In genomic region chr1:67214420-67215174, GRCh38 we compare ENCODE assay signal across 8 cellular contexts. TPM values are rescaled to one million over a fixed set of nuclear protein-coding genes. Genes with fewer than 3 reads are reported as not detected.
DNase-seq lines count a peak whose midpoint lies in the region; ATAC-seq and TF ChIP-seq lines count a peak whose summit lies in the region.

No MANE protein-coding gene starts in this region.

- TF ChIP-seq CTCF in activated CD8-positive, alpha-beta T cell treated with anti-CD3 and anti-CD28 coated beads for 36 hours (IDR thresholded peaks at IDR 0.05): peak; percentile 58
- peak; percentile 70 for TF ChIP-seq CTCF in glutamatergic neuron (IDR thresholded peaks at IDR 0.05; ENCODE audit: partially characterized antibody, unreplicated experiment)

- H3K4me3 Mint-ChIP-seq in activated CD8-positive, alpha-beta T cell treated with anti-CD3 and anti-CD28 coated beads for 36 hours: no peak overlapping the region
- H3K4me3 Mint-ChIP-seq in glutamatergic neuron (ENCODE audit: unreplicated experiment): no peak overlapping the region

- peak; percentile 39 for DNase-seq in NCI-H82 (lab: John Stamatoyannopoulos, UW)
- DNase-seq in NCI-H82 treated with DMSO at 0.1 percent for 48 hours (lab: John Stamatoyannopoulos, UW; ENCODE audit: unreplicated experiment): no peak
- peak; percentile 50 for DNase-seq in HT-29 (ENCODE audit: low spot score)
- DNase-seq in activated CD8-positive, alpha-beta T cell treated with anti-CD3 and anti-CD28 coated beads for 36 hours: peak; percentile 79
- DNase-seq in glutamatergic neuron: no peak
- DNase-seq in stimulated activated CD8-positive, alpha-beta memory T cell treated with anti-CD3 and anti-CD28 coated beads, Interleukin-12 subunit alpha, Interleukin-12 subunit beta, amount 100 ng/mL, for 1 hour (ENCODE audit: low read depth): peak; percentile 22
- DNase-seq in GOT3 (lab: John Stamatoyannopoulos, UW): no peak

- H3K4me1 Mint-ChIP-seq in activated CD8-positive, alpha-beta T cell treated with anti-CD3 and anti-CD28 coated beads for 36 hours (ENCODE audit: low read depth): peaks cover 39% of the 10 kb centered on the region
- H3K4me1 Mint-ChIP-seq in glutamatergic neuron (ENCODE audit: low read depth, unreplicated experiment): peaks cover 3% of the 10 kb centered on the region

- ATAC-seq in GM21515 (IDR thresholded peaks at IDR 0.05; ENCODE audit: unreplicated experiment): peak; percentile 82
- peak; percentile 26 for ATAC-seq in activated CD8-positive, alpha-beta T cell treated with anti-CD3 and anti-CD28 coated beads for 36 hours

- intact Hi-C loops in activated CD8-positive, alpha-beta T cell treated with anti-CD3 and anti-CD28 coated beads for 36 hours (cut with micrococcal nuclease): loop anchor here (5.0 to 10.0 kb wide), 3 partner anchors 67 to 288 kb away; no protein-coding TSS in a partner anchor

- H3K9me3 Mint-ChIP-seq in activated CD8-positive, alpha-beta T cell treated with anti-CD3 and anti-CD28 coated beads for 36 hours: no peaks in the 10 kb centered on the region
- no peaks in the 10 kb centered on the region for H3K9me3 Mint-ChIP-seq in glutamatergic neuron (ENCODE audit: unreplicated experiment)

- POLR2A ChIA-PET in activated CD8-positive, alpha-beta T cell treated with anti-CD3 and anti-CD28 coated beads for 36 hours (lab: Charles Lee): interaction anchor here (0.6 to 1.5 kb wide), 5 partner anchors 10 to 286 kb away, joined by 3 to 4 read pairs (median 3); no protein-coding TSS in a partner anchor

- no peak overlapping the region for H3K27ac Mint-ChIP-seq in activated CD8-positive, alpha-beta T cell treated with anti-CD3 and anti-CD28 coated beads for 36 hours
- H3K27ac Mint-ChIP-seq in glutamatergic neuron (ENCODE audit: unreplicated experiment): no peak overlapping the region

- no peaks in the 10 kb centered on the region for H3K27me3 Mint-ChIP-seq in activated CD8-positive, alpha-beta T cell treated with anti-CD3 and anti-CD28 coated beads for 36 hours
- H3K27me3 Mint-ChIP-seq in glutamatergic neuron (ENCODE audit: unreplicated experiment): no peaks in the 10 kb centered on the region

- no peaks in the 10 kb centered on the region for H3K36me3 Mint-ChIP-seq in activated CD8-positive, alpha-beta T cell treated with anti-CD3 and anti-CD28 coated beads for 36 hours (ENCODE audit: low read depth)
- no peaks in the 10 kb centered on the region for H3K36me3 Mint-ChIP-seq in glutamatergic neuron (ENCODE audit: unreplicated experiment)

- CTCF ChIA-PET in activated CD8-positive, alpha-beta T cell treated with anti-CD3 and anti-CD28 coated beads for 36 hours (lab: Charles Lee): interaction anchor here (0.7 to 9.4 kb wide), 53 partner anchors 8 to 546 kb away, joined by 3 to 200 read pairs (median 5); partner anchors contain the start of genes IL23R and SERBP1

RNA-seq across cellular contexts. Expression of gene IL23R, which starts 48.3 kb away (rescaled TPM):
- total RNA-seq in HT-29 (2014; rRNA removed; shearing (Covaris generic)): not detected in 2 replicates
- 1 to 10 TPM; 1.0 to 1.2 TPM for total RNA-seq in activated CD8-positive, alpha-beta T cell treated with anti-CD3 and anti-CD28 coated beads for 36 hours
- total RNA-seq in glutamatergic neuron (ENCODE audit: unreplicated experiment): not detected

Comparison
In these comparisons a context has a peak if more than half of its experiments do, and no peak if none do; other contexts are left out.
1. DNase-seq: peak in NCI-H82 (single experiment), HT-29 (single experiment), activated CD8-positive, alpha-beta T cell treated with anti-CD3 and anti-CD28 coated beads for 36 hours (single experiment) and stimulated activated CD8-positive, alpha-beta memory T cell treated with anti-CD3 and anti-CD28 coated beads, Interleukin-12 subunit alpha, Interleukin-12 subunit beta, amount 100 ng/mL, for 1 hour (single experiment); none in NCI-H82 treated with DMSO at 0.1 percent for 48 hours (single experiment), glutamatergic neuron (single experiment) and GOT3 (single experiment).